In the genomic region with DNA sequence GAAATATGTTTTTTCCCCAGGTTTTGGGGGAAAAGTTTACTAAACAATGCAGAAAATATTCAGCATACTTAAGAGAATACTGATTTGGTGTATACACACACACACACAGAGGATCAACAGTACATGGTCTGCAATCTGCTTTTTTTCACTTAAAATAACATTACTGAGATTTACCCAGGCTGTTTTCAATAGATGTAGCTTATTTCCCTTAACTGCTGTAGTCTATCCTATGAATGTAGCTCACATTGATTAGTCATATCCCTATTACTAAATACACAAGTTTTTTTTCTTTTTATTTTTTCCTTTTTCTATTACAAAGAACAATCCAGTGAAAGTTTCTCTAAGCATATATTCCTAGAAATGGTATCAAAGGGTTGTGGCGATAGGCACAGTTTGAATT, we compare ENCODE assay signal across 1 cellular context.
TF ChIP-seq lines count a peak whose summit lies in the region.

No MANE protein-coding gene starts in this region.

TF ChIP-seq in SK-N-SH treated with all-trans-retinoic acid at 6 μM for 48 hours, 23 proteins besides CTCF, POLR2A, EP300 and RAD21 (continued from another document):
- TF ChIP-seq, protein P1, sequence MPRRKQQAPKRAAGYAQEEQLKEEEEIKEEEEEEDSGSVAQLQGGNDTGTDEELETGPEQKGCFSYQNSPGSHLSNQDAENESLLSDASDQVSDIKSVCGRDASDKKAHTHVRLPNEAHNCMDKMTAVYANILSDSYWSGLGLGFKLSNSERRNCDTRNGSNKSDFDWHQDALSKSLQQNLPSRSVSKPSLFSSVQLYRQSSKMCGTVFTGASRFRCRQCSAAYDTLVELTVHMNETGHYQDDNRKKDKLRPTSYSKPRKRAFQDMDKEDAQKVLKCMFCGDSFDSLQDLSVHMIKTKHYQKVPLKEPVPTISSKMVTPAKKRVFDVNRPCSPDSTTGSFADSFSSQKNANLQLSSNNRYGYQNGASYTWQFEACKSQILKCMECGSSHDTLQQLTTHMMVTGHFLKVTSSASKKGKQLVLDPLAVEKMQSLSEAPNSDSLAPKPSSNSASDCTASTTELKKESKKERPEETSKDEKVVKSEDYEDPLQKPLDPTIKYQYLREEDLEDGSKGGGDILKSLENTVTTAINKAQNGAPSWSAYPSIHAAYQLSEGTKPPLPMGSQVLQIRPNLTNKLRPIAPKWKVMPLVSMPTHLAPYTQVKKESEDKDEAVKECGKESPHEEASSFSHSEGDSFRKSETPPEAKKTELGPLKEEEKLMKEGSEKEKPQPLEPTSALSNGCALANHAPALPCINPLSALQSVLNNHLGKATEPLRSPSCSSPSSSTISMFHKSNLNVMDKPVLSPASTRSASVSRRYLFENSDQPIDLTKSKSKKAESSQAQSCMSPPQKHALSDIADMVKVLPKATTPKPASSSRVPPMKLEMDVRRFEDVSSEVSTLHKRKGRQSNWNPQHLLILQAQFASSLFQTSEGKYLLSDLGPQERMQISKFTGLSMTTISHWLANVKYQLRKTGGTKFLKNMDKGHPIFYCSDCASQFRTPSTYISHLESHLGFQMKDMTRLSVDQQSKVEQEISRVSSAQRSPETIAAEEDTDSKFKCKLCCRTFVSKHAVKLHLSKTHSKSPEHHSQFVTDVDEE (CRISPR knock-in tag; IDR thresholded peaks at IDR 0.05) = no peak
- TF ChIP-seq BACH2 (CRISPR knock-in tag; IDR thresholded peaks at IDR 0.05; ENCODE audit: borderline replicate concordance) = no peak
